Comparison of ENCODE assay signal across 28 cellular contexts in genomic region chr6:168243812-168244376, GRCh38.
A peak's percentile ranks its signal among the peaks of the same experiment; 100 is the strongest.
DNase-seq lines count a peak whose midpoint lies in the region; ATAC-seq and TF ChIP-seq lines count a peak whose summit lies in the region.
"Had no signal": no experiment of that assay in that cellular context is flagged by ENCODE, and none has a peak within 500 bp of the region (broad histone marks: within the 10 kb centered on the region; RNA-seq: fewer than 3 reads in every experiment).

No MANE protein-coding gene starts in this region.

- no peaks in the 10 kb centered on the region for H3K9me3 ChIP-seq in H9 (ENCODE audit: control insufficient read depth, low read depth, low read length)
- H3K9me3 ChIP-seq: A549, SJSA1 had no signal

- H3K27me3 Mint-ChIP-seq in activated T-cell treated with anti-CD3 and anti-CD28 coated beads, Interleukin-2, amount 50 U/mL, for 72 hours (ENCODE audit: low read depth) = peaks cover 12% of the 10 kb centered on the region
- no peaks in the 10 kb centered on the region for H3K27me3 Mint-ChIP-seq in activated T-cell treated with anti-CD3 and anti-CD28 coated beads, Interleukin-2, amount 50 U/mL, for 4 hours (ENCODE audit: low read depth)
- H3K27me3 Mint-ChIP-seq in activated T-helper 17 cell treated with anti-CD3 and anti-CD28 coated beads, Interleukin-2, amount 50 U/mL, for 72 hours = peaks cover 15% of the 10 kb centered on the region
- peaks cover 8% of the 10 kb centered on the region for H3K27me3 Mint-ChIP-seq in H9 (ENCODE audit: low read depth)

- H2BK20ac ChIP-seq in H9 (ENCODE audit: low read depth, low read length, poor library complexity, severe bottlenecking) = no peak overlapping the region

- no peak overlapping the region for H3K14ac ChIP-seq in H9 (ENCODE audit: insufficient read depth, low read length)

- H3K9ac ChIP-seq in H9 (ENCODE audit: extremely low read depth, insufficient read length, low read length) = no peak overlapping the region

- H3K4me3 Mint-ChIP-seq in activated T-cell treated with anti-CD3 and anti-CD28 coated beads, Interleukin-2, amount 50 U/mL, for 72 hours = no peak overlapping the region
- H3K4me3 Mint-ChIP-seq in activated T-cell treated with anti-CD3 and anti-CD28 coated beads, Interleukin-2, amount 50 U/mL, for 4 hours = no peak overlapping the region
- no peak overlapping the region for H3K4me3 Mint-ChIP-seq in activated T-helper 17 cell treated with anti-CD3 and anti-CD28 coated beads, Interleukin-2, amount 50 U/mL, for 72 hours
- no peak overlapping the region for H3K4me3 Mint-ChIP-seq in stimulated activated effector memory CD8-positive, alpha-beta T cell treated with anti-CD3 and anti-CD28 coated beads, Interleukin-12 subunit alpha, Interleukin-12 subunit beta, amount 100 ng/mL, for 72 hours
- H3K4me3 Mint-ChIP-seq in H9 = no peak overlapping the region
- H3K4me3 Mint-ChIP-seq: CD4-positive, alpha-beta memory T cell had no signal

- no peak overlapping the region for H4K91ac ChIP-seq in H9 (ENCODE audit: insufficient read length, low read depth, low read length)

- H3K4me2 ChIP-seq in H9 (ENCODE audit: insufficient read depth, insufficient read length, low read length) = no peak overlapping the region
- H3K4me2 ChIP-seq: A549 had no signal

- no peak overlapping the region for H3K18ac ChIP-seq in H9 (ENCODE audit: insufficient read length, low read depth, low read length)

- no peak for TF ChIP-seq CTCF in dorsolateral prefrontal cortex (IDR thresholded peaks at IDR 0.05 in 54 of 56, conservative IDR thresholded peaks at IDR 0.05 in 2 of 56; ENCODE audit: low read depth in 1 of 56, partially characterized antibody in 56 of 56)
- TF ChIP-seq CTCF in H9 (conservative IDR thresholded peaks at IDR 0.05) = no peak

- no peaks in the 10 kb centered on the region for H4K20me1 ChIP-seq in H9 (ENCODE audit: control insufficient read depth, insufficient read depth, insufficient read length)

- H2AK5ac ChIP-seq in H9 (ENCODE audit: insufficient read length, low read length) = no peak overlapping the region

- H2BK5ac ChIP-seq in H9 (ENCODE audit: insufficient read length, low read length) = no peak overlapping the region

- H4K8ac ChIP-seq in H9 (replicated peaks; ENCODE audit: insufficient read length, low read depth, low read length) = no peak overlapping the region

- H3K27ac ChIP-seq in dorsolateral prefrontal cortex = no peak overlapping the region
- no peak overlapping the region for H3K27ac ChIP-seq in H9 (ENCODE audit: insufficient read length, low read depth, low read length)
- H3K27ac ChIP-seq: SJSA1 had no signal

- no CpG with 5 or more reads among the region's 6 CpGs for WGBS in H9 (ENCODE audit: extremely low coverage, insufficient read length, low lambda C conversion rate)

- intact Hi-C loops in dorsolateral prefrontal cortex (cut with DNase I) = no loop called here

- no peaks in the 10 kb centered on the region for H3K79me1 ChIP-seq in H9 (ENCODE audit: insufficient read depth, low read depth, low read length, poor library complexity, severe bottlenecking)

- no peak overlapping the region for H2AFZ ChIP-seq in H9 (ENCODE audit: low read length)

- no peaks in the 10 kb centered on the region for H3K36me3 Mint-ChIP-seq in activated T-cell treated with anti-CD3 and anti-CD28 coated beads, Interleukin-2, amount 50 U/mL, for 72 hours (ENCODE audit: insufficient read depth in 2 of 2)
- H3K36me3 Mint-ChIP-seq in activated T-cell treated with anti-CD3 and anti-CD28 coated beads, Interleukin-2, amount 50 U/mL, for 4 hours (ENCODE audit: insufficient read depth) = no peaks in the 10 kb centered on the region
- H3K36me3 Mint-ChIP-seq in activated T-helper 17 cell treated with anti-CD3 and anti-CD28 coated beads, Interleukin-2, amount 50 U/mL, for 72 hours (ENCODE audit: low read depth) = no peaks in the 10 kb centered on the region
- H3K36me3 Mint-ChIP-seq in stimulated activated effector memory CD8-positive, alpha-beta T cell treated with anti-CD3 and anti-CD28 coated beads, Interleukin-12 subunit alpha, Interleukin-12 subunit beta, amount 100 ng/mL, for 72 hours = no peaks in the 10 kb centered on the region
- H3K36me3 Mint-ChIP-seq in H9 (ENCODE audit: insufficient read depth in 1 of 3, low read depth in 3 of 3) = no peaks in the 10 kb centered on the region; a peak in 1 of 7 replicates
- H3K36me3 Mint-ChIP-seq: CD4-positive, alpha-beta memory T cell had no signal

- H3K9me3 Mint-ChIP-seq in activated T-cell treated with anti-CD3 and anti-CD28 coated beads, Interleukin-2, amount 50 U/mL, for 72 hours = no peaks in the 10 kb centered on the region
- no peaks in the 10 kb centered on the region for H3K9me3 Mint-ChIP-seq in activated T-cell treated with anti-CD3 and anti-CD28 coated beads, Interleukin-2, amount 50 U/mL, for 4 hours
- H3K9me3 Mint-ChIP-seq in activated T-helper 17 cell treated with anti-CD3 and anti-CD28 coated beads, Interleukin-2, amount 50 U/mL, for 72 hours = no peaks in the 10 kb centered on the region
- no peaks in the 10 kb centered on the region for H3K9me3 Mint-ChIP-seq in stimulated activated effector memory CD8-positive, alpha-beta T cell treated with anti-CD3 and anti-CD28 coated beads, Interleukin-12 subunit alpha, Interleukin-12 subunit beta, amount 100 ng/mL, for 72 hours
- H3K9me3 Mint-ChIP-seq in H9 = no peaks in the 10 kb centered on the region
- H3K9me3 Mint-ChIP-seq: CD4-positive, alpha-beta memory T cell had no signal

- no peak for DNase-seq in activated T-cell treated with anti-CD3 and anti-CD28 coated beads, Interleukin-2, amount 50 U/mL, for 72 hours
- DNase-seq in activated T-cell treated with anti-CD3 and anti-CD28 coated beads, Interleukin-2, amount 50 U/mL, for 4 hours = no peak
- DNase-seq in OCI-M1 (lab: John Stamatoyannopoulos, UW) (peak; percentile 39), dorsolateral prefrontal cortex (no peak), H9 (no peak)
- DNase-seq in stimulated activated effector memory CD8-positive, alpha-beta T cell treated with anti-CD3 and anti-CD28 coated beads, Interleukin-12 subunit alpha, Interleukin-12 subunit beta, amount 100 ng/mL, for 72 hours (ENCODE audit: low spot score in 2 of 2) = peak in 1 of 2 donors; percentile 52
- DNase-seq: AML-193; C1 segment of cervical spinal cord; CD4-positive, alpha-beta memory T cell; COR-L47; EL; GDM1; GOT3; IMR-90; KG1; MM.1S; NCI-H2029 treated with DMSO at 0.1 percent for 48 hours; NCI-H446 treated with DMSO at 0.1 percent for 48 hours; NCI-H526; NCI-H82; NK-92 treated with Interleukin-12 subunit alpha and Interleukin-12 subunit beta, amount 100 ng/mL, for 24 hours; Right ventricle myocardium superior; RPMI8226 had no signal

- no peak overlapping the region for H2BK12ac ChIP-seq in H9 (ENCODE audit: insufficient read length, low read depth, low read length)

- no peak overlapping the region for H2BK15ac ChIP-seq in H9 (ENCODE audit: low read depth, low read length)

- H3K4ac ChIP-seq in H9 (ENCODE audit: low read depth, low read length) = no peak overlapping the region

- no peak overlapping the region for H2BK120ac ChIP-seq in H9 (ENCODE audit: low read depth, low read length, poor library complexity, severe bottlenecking)

- H3K27ac Mint-ChIP-seq in activated T-cell treated with anti-CD3 and anti-CD28 coated beads, Interleukin-2, amount 50 U/mL, for 72 hours = peak overlapping the region; percentile 90
- H3K27ac Mint-ChIP-seq in activated T-helper 17 cell treated with anti-CD3 and anti-CD28 coated beads, Interleukin-2, amount 50 U/mL, for 72 hours = no peak overlapping the region
- no peak overlapping the region for H3K27ac Mint-ChIP-seq in stimulated activated effector memory CD8-positive, alpha-beta T cell treated with anti-CD3 and anti-CD28 coated beads, Interleukin-12 subunit alpha, Interleukin-12 subunit beta, amount 100 ng/mL, for 72 hours
- no peak overlapping the region for H3K27ac Mint-ChIP-seq in H9
- H3K27ac Mint-ChIP-seq: CD4-positive, alpha-beta memory T cell had no signal

- H3K79me2 ChIP-seq in H9 (ENCODE audit: insufficient read depth, low read length) = no peaks in the 10 kb centered on the region

- no peak overlapping the region for H3K23ac ChIP-seq in H9 (ENCODE audit: insufficient read length, low read depth, low read length)

- H3K23me2 ChIP-seq in H9 (ENCODE audit: insufficient read length, low read depth, low read length, poor library complexity, severe bottlenecking) = no peaks in the 10 kb centered on the region

- H3K56ac ChIP-seq in H9 (ENCODE audit: insufficient read length, low read depth, low read length) = no peak overlapping the region

- no peak overlapping the region for H3K4me3 ChIP-seq in dorsolateral prefrontal cortex
- H3K4me3 ChIP-seq: A549, GM12878, SJSA1 had no signal

- no peak overlapping the region for H3T11ph ChIP-seq in H9 (ENCODE audit: low read length)

- H3K4me1 ChIP-seq in H9 (ENCODE audit: insufficient read depth, low read length) = no peaks in the 10 kb centered on the region
- H3K4me1 ChIP-seq: SJSA1 had no signal

- H3K4me1 Mint-ChIP-seq in activated T-cell treated with anti-CD3 and anti-CD28 coated beads, Interleukin-2, amount 50 U/mL, for 72 hours (ENCODE audit: low read depth) = no peaks in the 10 kb centered on the region
- H3K4me1 Mint-ChIP-seq in activated T-cell treated with anti-CD3 and anti-CD28 coated beads, Interleukin-2, amount 50 U/mL, for 4 hours (ENCODE audit: low read depth) = no peaks in the 10 kb centered on the region
- H3K4me1 Mint-ChIP-seq in activated T-helper 17 cell treated with anti-CD3 and anti-CD28 coated beads, Interleukin-2, amount 50 U/mL, for 72 hours = peaks cover 8% of the 10 kb centered on the region
- no peaks in the 10 kb centered on the region for H3K4me1 Mint-ChIP-seq in stimulated activated effector memory CD8-positive, alpha-beta T cell treated with anti-CD3 and anti-CD28 coated beads, Interleukin-12 subunit alpha, Interleukin-12 subunit beta, amount 100 ng/mL, for 72 hours
- H3K4me1 Mint-ChIP-seq in H9 = peaks cover 8 to 17% of the 10 kb centered on the region in 2 experiments; a peak in 3 of 4 replicates

- H3K27me3 ChIP-seq in dorsolateral prefrontal cortex (peaks cover 0 to 7% (median 0%) of the 10 kb centered on the region in 45 donors), H9 (ENCODE audit: insufficient read depth, low read length) (no peaks in the 10 kb centered on the region)

- H4K5ac ChIP-seq in H9 (ENCODE audit: insufficient read length, low read depth, low read length) = no peak overlapping the region

- peak in 1 of 2 donors; percentile 24 for ATAC-seq in activated T-cell treated with anti-CD3 and anti-CD28 coated beads, Interleukin-2, amount 50 U/mL, for 72 hours (replicated peaks in 1 of 2)
- no peak for ATAC-seq in activated T-cell treated with anti-CD3 and anti-CD28 coated beads, Interleukin-2, amount 50 U/mL, for 4 hours
- peak; percentile 54 for ATAC-seq in activated T-helper 17 cell treated with anti-CD3 and anti-CD28 coated beads, Interleukin-2, amount 50 U/mL, for 72 hours (replicated peaks)
- peak; percentile 33 for ATAC-seq in stimulated activated effector memory CD8-positive, alpha-beta T cell treated with anti-CD3 and anti-CD28 coated beads, Interleukin-12 subunit alpha, Interleukin-12 subunit beta, amount 100 ng/mL, for 72 hours
- ATAC-seq: A549, GM12878, HCT116 had no signal

Comparison
In these comparisons a context has a peak if more than half of its experiments do, and no peak if none do; other contexts are left out.
1. ATAC-seq: peak in activated T-helper 17 cell treated with anti-CD3 and anti-CD28 coated beads, Interleukin-2, amount 50 U/mL, for 72 hours (single experiment) and stimulated activated effector memory CD8-positive, alpha-beta T cell treated with anti-CD3 and anti-CD28 coated beads, Interleukin-12 subunit alpha, Interleukin-12 subunit beta, amount 100 ng/mL, for 72 hours (single experiment); none in activated T-cell treated with anti-CD3 and anti-CD28 coated beads, Interleukin-2, amount 50 U/mL, for 4 hours (0 of 2).